22 cellular contexts compared by ENCODE assay signal in genomic region chr7:100446040-100446439, GRCh38. TPM values are rescaled to one million over a fixed set of nuclear protein-coding genes. Genes with fewer than 3 reads are reported as not detected.
DNase-seq lines count a peak whose midpoint lies in the region; ATAC-seq and TF ChIP-seq lines count a peak whose summit lies in the region.
"Had no signal": no experiment of that assay in that cellular context is flagged by ENCODE, and none has a peak within 500 bp of the region (broad histone marks: within the 10 kb centered on the region; RNA-seq: fewer than 3 reads in every experiment).

No MANE protein-coding gene starts in this region.

- DNase-seq in AG10803 (ENCODE audit: low read depth) (peak; percentile 59), cardiac fibroblast (ENCODE audit: low read depth in 2 of 2) (peak; percentile 70), mesothelial cell of epicardium (ENCODE audit: low spot score in 2 of 2, unreplicated experiment in 2 of 2) (no peak), NCI-H146 (lab: John Stamatoyannopoulos, UW) (no peak), DMS79 treated with DMSO at 0.1 percent for 48 hours (lab: John Stamatoyannopoulos, UW) (no peak), GM20000 (ENCODE audit: low spot score) (no peak)
- DNase-seq: activated CD4-positive, alpha-beta T cell treated with anti-CD3 and anti-CD28 coated beads, Interleukin-2, amount 50 U/mL, for 1 hour; amygdala; cortex of kidney; DMS153; natural killer cell; NCI-H1048; NCI-H2171; NK-92 treated with Interleukin-12 subunit alpha and Interleukin-12 subunit beta, amount 100 ng/mL, for 24 hours; SIG-M5 had no signal

- CTCF ChIA-PET in HEK293 (lab: Yijun Ruan, JAX), result interaction anchor here (0.6 kb wide), 1 partner anchor 664 kb away, joined by 3 read pairs; no protein-coding TSS in a partner anchor

- H3K36me3 ChIP-seq in HEK293 (ENCODE audit: control insufficient read depth in 2 of 2, insufficient read depth in 1 of 2, low read length in 2 of 2), result no peaks in the 10 kb centered on the region
- H3K36me3 ChIP-seq: esophagus muscularis mucosa, upper lobe of right lung had no signal

- peak overlapping the region; percentile 39 for H3K27ac Mint-ChIP-seq in mesothelial cell of epicardium
- H3K27ac Mint-ChIP-seq: activated T-helper 1 cell treated with anti-CD3 and anti-CD28 coated beads, Interleukin-12 subunit alpha, Interleukin-12 subunit beta, Interleukin-2, Interleukin-4 antibody, amounts not matched to agents 30 ng/mL and 10 ng/mL and 1 ng/mL, durations not matched to agents 14 hours and 24 hours and 36 hours; natural killer cell had no signal

- no peaks in the 10 kb centered on the region for H3K27me3 Mint-ChIP-seq in mesothelial cell of epicardium (ENCODE audit: low read depth)

- H3K4me3 Mint-ChIP-seq in mesothelial cell of epicardium, result no peak overlapping the region
- H3K4me3 Mint-ChIP-seq: activated T-helper 1 cell treated with anti-CD3 and anti-CD28 coated beads, Interleukin-12 subunit alpha, Interleukin-12 subunit beta, Interleukin-2, Interleukin-4 antibody, amounts not matched to agents 30 ng/mL and 10 ng/mL and 1 ng/mL, durations not matched to agents 14 hours and 24 hours and 36 hours; natural killer cell had no signal

- H3K36me3 Mint-ChIP-seq in mesothelial cell of epicardium, result no peaks in the 10 kb centered on the region
- H3K36me3 Mint-ChIP-seq: natural killer cell had no signal

- H3K4me1 Mint-ChIP-seq in mesothelial cell of epicardium, result no peaks in the 10 kb centered on the region

- no peaks in the 10 kb centered on the region for H3K4me1 ChIP-seq in HEK293 (ENCODE audit: control insufficient read depth, insufficient read depth, low read length)

- POLR2A ChIA-PET in HEK293 (lab: Yijun Ruan, JAX), result interaction anchor here (0.7 to 6.2 kb wide), 3 partner anchors 10 to 277 kb away, joined by 3 to 28 read pairs (median 13); partner anchors contain the start of genes GAL3ST4, MEPCE, PPP1R35 and ZCWPW1

- no peak overlapping the region for H3K27ac ChIP-seq in HEK293 (ENCODE audit: extremely low read depth, low read depth, low read length)

- no peaks in the 10 kb centered on the region for H3K9me3 Mint-ChIP-seq in mesothelial cell of epicardium
- H3K9me3 Mint-ChIP-seq: activated T-helper 1 cell treated with anti-CD3 and anti-CD28 coated beads, Interleukin-12 subunit alpha, Interleukin-12 subunit beta, Interleukin-2, Interleukin-4 antibody, amounts not matched to agents 30 ng/mL and 10 ng/mL and 1 ng/mL, durations not matched to agents 14 hours and 24 hours and 36 hours; natural killer cell had no signal

- no peak for ATAC-seq in GM18520 (IDR thresholded peaks at IDR 0.05; ENCODE audit: unreplicated experiment)
- ATAC-seq: natural killer cell, upper lobe of right lung had no signal

- H3K4me3 ChIP-seq in AG10803 (ENCODE audit: low read length) (no peak overlapping the region), HEK293 (ENCODE audit: low read depth, low read length) (no peak overlapping the region), cardiac fibroblast (replicated peaks in 1 of 2; ENCODE audit: low read depth in 2 of 2, low read length in 2 of 2) (no peak overlapping the region)
- H3K4me3 ChIP-seq: esophagus muscularis mucosa, lung, upper lobe of right lung had no signal

- TF ChIP-seq CTCF in AG10803 (conservative IDR thresholded peaks at IDR 0.05; ENCODE audit: low read length) (no peak), HEK293 (tag by site-specific recombination; IDR thresholded peaks at IDR 0.05) (no peak), cardiac fibroblast (IDR thresholded peaks at IDR 0.05; ENCODE audit: low read depth, low read length) (no peak), mesothelial cell of epicardium (IDR thresholded peaks at IDR 0.05; ENCODE audit: unreplicated experiment) (no peak), GM20000 (IDR thresholded peaks at IDR 0.05; ENCODE audit: extremely low read depth, missing control alignments) (no peak)

- no peaks in the 10 kb centered on the region for H3K9me3 ChIP-seq in HEK293 (ENCODE audit: control insufficient read depth, insufficient read depth, low read depth, low read length)
- H3K9me3 ChIP-seq: esophagus muscularis mucosa, upper lobe of right lung had no signal

TF ChIP-seq in HEK293, 187 proteins besides CTCF, POLR2A, EP300 and RAD21:
- TF ChIP-seq ZNF692 (tag by site-specific recombination; IDR thresholded peaks at IDR 0.05), result peak; percentile 37; the same call in 1 of the 2 replicates
- no peak for TF ChIP-seq ZSCAN23 (tag by site-specific recombination; IDR thresholded peaks at IDR 0.05)
- TF ChIP-seq ZNF175 (tag by site-specific recombination; IDR thresholded peaks at IDR 0.05), result no peak
- TF ChIP-seq ZNF184 (tag by site-specific recombination; IDR thresholded peaks at IDR 0.05), result no peak
- no peak for TF ChIP-seq SCRT1 (tag by site-specific recombination; IDR thresholded peaks at IDR 0.05; ENCODE audit: borderline replicate concordance)

RNA-seq across cellular contexts. Expression of gene PPP1R35, which starts 9.7 kb away (rescaled TPM):
- 25.7 to 29.3 TPM (median 26.6 TPM) in 3 replicates for total RNA-seq in mesothelial cell of epicardium

RNA-seq across cellular contexts. Expression of gene MEPCE, which starts 16.4 kb away (rescaled TPM):
- total RNA-seq in mesothelial cell of epicardium, result 34.7 to 38.5 TPM (median 38.4 TPM) in 3 replicates

RNA-seq across cellular contexts. Expression of gene ZCWPW1, which starts 17.5 kb away (rescaled TPM):
- 3.4 to 6.1 TPM (median 4.3 TPM) in 3 replicates for total RNA-seq in mesothelial cell of epicardium

RNA-seq across cellular contexts. Expression of gene SPACDR, which starts 18.0 kb away (rescaled TPM):
- total RNA-seq in mesothelial cell of epicardium, result 2.0 to 3.6 TPM (median 3.3 TPM) in 3 replicates
- total RNA-seq: H1 had no signal

RNA-seq across cellular contexts. Expression of gene TSC22D4, which starts 33.0 kb away (rescaled TPM):
- total RNA-seq in mesothelial cell of epicardium, result 50.5 to 52.7 TPM (median 52.4 TPM) in 3 replicates

Comparison
In these comparisons a context has a peak if more than half of its experiments do, and no peak if none do; other contexts are left out.
1. DNase-seq: peak in AG10803 (single experiment) and cardiac fibroblast (2 of 2); none in mesothelial cell of epicardium (0 of 2), NCI-H146 (single experiment), DMS79 treated with DMSO at 0.1 percent for 48 hours (single experiment) and GM20000 (single experiment).